Comparison of ENCODE assay signal across 8 cellular contexts in genomic region chr4:186845137-186845842, GRCh38.
DNase-seq lines count a peak whose midpoint lies in the region; ATAC-seq and TF ChIP-seq lines count a peak whose summit lies in the region.

No MANE protein-coding gene starts in this region.

- H3K27me3 Mint-ChIP-seq in activated T-helper 17 cell treated with anti-CD3 and anti-CD28 coated beads, Interleukin-2, amount 50 U/mL, for 72 hours = no peaks in the 10 kb centered on the region

- TF ChIP-seq POLR2A in body of pancreas (IDR thresholded peaks at IDR 0.05) = no peak
- no peak for TF ChIP-seq POLR2A in upper lobe of left lung (IDR thresholded peaks at IDR 0.05)

- no peak overlapping the region for H3K27ac Mint-ChIP-seq in activated T-helper 17 cell treated with anti-CD3 and anti-CD28 coated beads, Interleukin-2, amount 50 U/mL, for 72 hours

- peak overlapping the region in 2 of 4 donors; percentile 47 to 73 for H3K27ac ChIP-seq in body of pancreas
- peak overlapping the region; percentile 48 to 67 (median 59) for H3K27ac ChIP-seq in upper lobe of left lung

- TF ChIP-seq EP300 in upper lobe of left lung (IDR thresholded peaks at IDR 0.05) = no peak

- no peaks in the 10 kb centered on the region for H3K9me3 ChIP-seq in body of pancreas
- peaks cover 0 to 3% (median 0%) of the 10 kb centered on the region in 4 donors for H3K9me3 ChIP-seq in upper lobe of left lung

- H3K4me3 Mint-ChIP-seq in activated T-helper 17 cell treated with anti-CD3 and anti-CD28 coated beads, Interleukin-2, amount 50 U/mL, for 72 hours = no peak overlapping the region

- H3K4me1 Mint-ChIP-seq in activated T-helper 17 cell treated with anti-CD3 and anti-CD28 coated beads, Interleukin-2, amount 50 U/mL, for 72 hours = no peaks in the 10 kb centered on the region

- DNase-seq in LHCN-M2 (ENCODE audit: low read depth) (peak; percentile 81), body of pancreas (peak in 1 of 4 donors; percentile 10), left kidney (ENCODE audit: low read depth, low spot score) (peak; percentile 15), upper lobe of left lung (no peak), COLO668 (lab: John Stamatoyannopoulos, UW; ENCODE audit: unreplicated experiment) (no peak), NCI-H187 (lab: John Stamatoyannopoulos, UW) (no peak)

- H3K4me1 ChIP-seq in body of pancreas (peaks cover 11% of the 10 kb centered on the region), upper lobe of left lung (peaks cover 3 to 14% (median 9%) of the 10 kb centered on the region in 4 donors)

- intact Hi-C loops in body of pancreas (cut with DNase I) = no loop called here

- H3K27me3 ChIP-seq in body of pancreas = no peaks in the 10 kb centered on the region
- no peaks in the 10 kb centered on the region for H3K27me3 ChIP-seq in upper lobe of left lung

- no peaks in the 10 kb centered on the region for H3K36me3 Mint-ChIP-seq in activated T-helper 17 cell treated with anti-CD3 and anti-CD28 coated beads, Interleukin-2, amount 50 U/mL, for 72 hours (ENCODE audit: low read depth)

- ATAC-seq in body of pancreas (peak; percentile 80), upper lobe of left lung (ENCODE audit: low FRiP score in 2 of 2) (peak; percentile 67 to 74), HG02840 (IDR thresholded peaks at IDR 0.05; ENCODE audit: low FRiP score, unreplicated experiment) (no peak)
- ATAC-seq in activated T-helper 17 cell treated with anti-CD3 and anti-CD28 coated beads, Interleukin-2, amount 50 U/mL, for 72 hours (replicated peaks) = no peak

- TF ChIP-seq CTCF in body of pancreas (IDR thresholded peaks at IDR 0.05) (no peak), upper lobe of left lung (IDR thresholded peaks at IDR 0.05) (no peak)

- H3K36me3 ChIP-seq in body of pancreas (replicated peaks in 1 of 2; ENCODE audit: insufficient read depth in 1 of 2, low read depth in 2 of 2) (no peaks in the 10 kb centered on the region), upper lobe of left lung (no peaks in the 10 kb centered on the region)

- H3K9me3 Mint-ChIP-seq in activated T-helper 17 cell treated with anti-CD3 and anti-CD28 coated beads, Interleukin-2, amount 50 U/mL, for 72 hours = no peaks in the 10 kb centered on the region

- no peak overlapping the region for H3K4me3 ChIP-seq in body of pancreas
- no peak overlapping the region for H3K4me3 ChIP-seq in upper lobe of left lung

- WGBS in body of pancreas, 2 donors = 61 to 71% methylated on average over 7 to 9 of the region's 9 CpGs
- 67 to 68% methylated on average over 9 of the region's 9 CpGs for WGBS in upper lobe of left lung, 2 donors

Comparison
In these comparisons a context has a peak if more than half of its experiments do, and no peak if none do; other contexts are left out.
1. DNase-seq: peak in LHCN-M2 (single experiment) and left kidney (single experiment); none in upper lobe of left lung (0 of 2), COLO668 (single experiment) and NCI-H187 (0 of 2).
2. ATAC-seq: peak in body of pancreas (single experiment) and upper lobe of left lung (2 of 2); none in HG02840 (single experiment) and activated T-helper 17 cell treated with anti-CD3 and anti-CD28 coated beads, Interleukin-2, amount 50 U/mL, for 72 hours (single experiment).